ENCODE assay signal across 17 cellular contexts in the genomic region with DNA sequence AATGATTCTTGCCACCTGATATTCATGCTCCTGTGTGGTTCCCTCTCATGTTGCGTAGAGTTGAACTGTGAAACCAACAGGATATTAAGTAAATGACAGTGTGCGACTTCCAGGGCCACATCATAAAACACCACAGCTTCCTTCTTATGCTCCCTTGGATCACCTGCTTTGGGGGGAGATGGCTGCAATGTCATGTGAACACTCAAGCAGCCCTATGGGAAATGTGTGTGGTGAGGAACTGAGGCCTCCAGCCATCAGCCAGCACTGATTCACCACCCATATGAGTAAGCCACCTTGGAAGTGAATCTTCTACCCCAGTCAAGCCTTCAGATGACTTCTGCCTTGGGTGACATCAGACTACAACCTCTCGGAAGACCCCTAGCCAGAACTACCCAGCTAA.
DNase-seq lines count a peak whose midpoint lies in the region; ATAC-seq, FAIRE-seq and TF ChIP-seq lines count a peak whose summit lies in the region.
"Had no signal": no experiment of that assay in that cellular context is flagged by ENCODE, and none has a peak within 500 bp of the region (broad histone marks: within the 10 kb centered on the region; RNA-seq: fewer than 3 reads in every experiment).

No MANE protein-coding gene starts in this region.

- FAIRE-seq in bronchial epithelial cell (lab: Jason Lieb, UNC) (peak; percentile 73), urothelium cell line (lab: Jason Lieb, UNC) (no peak)
- FAIRE-seq: G401.6, GM12892, GM19239 had no signal

- no peak overlapping the region for H2AFZ ChIP-seq in H9 (ENCODE audit: low read length)
- H2AFZ ChIP-seq: GM23338 had no signal

- DNase-seq in H9 (peak; percentile 5), bronchial epithelial cell (ENCODE audit: low read depth) (no peak), kidney tubule cell (ENCODE audit: low spot score) (peak; percentile 29), NCI-H187 treated with DMSO at 0.1 percent for 48 hours (lab: John Stamatoyannopoulos, UW) (no peak), urothelium cell line (ENCODE audit: low spot score) (no peak)
- DNase-seq: C1 segment of cervical spinal cord; Calu3; CD4-positive, alpha-beta memory T cell; COR-L47; DMS79 treated with DMSO at 0.1 percent for 48 hours; HFFc6 had no signal

- 0 out of 2 replicates have a peak, but pooled peaks cover 2% of the 10 kb centered on the region for H3K4me1 ChIP-seq in H9 (ENCODE audit: insufficient read depth, low read length)
- H3K4me1 ChIP-seq: HAP-1 had no signal

- no peak overlapping the region for H2BK5ac ChIP-seq in H9 (ENCODE audit: insufficient read length, low read length)

- no peak overlapping the region for H3K4me3 ChIP-seq in bronchial epithelial cell (ENCODE audit: low read depth, low read length)
- H3K4me3 ChIP-seq: GM23338, HAP-1 had no signal

- no peaks in the 10 kb centered on the region for H3K36me3 ChIP-seq in bronchial epithelial cell (ENCODE audit: control insufficient read depth, insufficient read depth, low read length)
- H3K36me3 ChIP-seq: HAP-1 had no signal

- H3K4ac ChIP-seq in H9 (ENCODE audit: low read depth, low read length): no peak overlapping the region

- H3K4me1 Mint-ChIP-seq in H9: peaks cover 18 to 19% of the 10 kb centered on the region in 2 experiments
- H3K4me1 Mint-ChIP-seq: CD4-positive, alpha-beta memory T cell had no signal

- H3K23ac ChIP-seq in H9 (ENCODE audit: insufficient read length, low read depth, low read length): no peak overlapping the region

- no peak overlapping the region for H2BK12ac ChIP-seq in H9 (ENCODE audit: insufficient read length, low read depth, low read length)

- no peak overlapping the region for H3T11ph ChIP-seq in H9 (ENCODE audit: low read length)

- H3K27ac Mint-ChIP-seq in H9: no peak overlapping the region
- H3K27ac Mint-ChIP-seq: CD4-positive, alpha-beta memory T cell; GM23338; HFFc6 had no signal

- no peak overlapping the region for H2AK5ac ChIP-seq in H9 (ENCODE audit: insufficient read length, low read length)

- peaks cover 0 to 3% (median 0%) of the 10 kb centered on the region in 3 experiments; a peak in 1 of 7 replicates for H3K36me3 Mint-ChIP-seq in H9 (ENCODE audit: insufficient read depth in 1 of 3, low read depth in 3 of 3)
- H3K36me3 Mint-ChIP-seq: CD4-positive, alpha-beta memory T cell had no signal

- H2BK15ac ChIP-seq in H9 (ENCODE audit: low read depth, low read length): no peak overlapping the region

- ATAC-seq in GM21825 (IDR thresholded peaks at IDR 0.05; ENCODE audit: unreplicated experiment): no peak
- ATAC-seq: GM23338 had no signal

- no peaks in the 10 kb centered on the region for H3K23me2 ChIP-seq in H9 (ENCODE audit: insufficient read length, low read depth, low read length, poor library complexity, severe bottlenecking)

- no peak overlapping the region for H3K18ac ChIP-seq in H9 (ENCODE audit: insufficient read length, low read depth, low read length)

- H3K4me3 Mint-ChIP-seq in H9: no peak overlapping the region
- H3K4me3 Mint-ChIP-seq: CD4-positive, alpha-beta memory T cell; GM23338; HFFc6 had no signal

- no peak overlapping the region for H4K5ac ChIP-seq in H9 (ENCODE audit: insufficient read length, low read depth, low read length)

- H3K4me2 ChIP-seq in H9 (ENCODE audit: insufficient read depth, insufficient read length, low read length): no peak overlapping the region
- H3K4me2 ChIP-seq: GM23338 had no signal

- H4K91ac ChIP-seq in H9 (ENCODE audit: insufficient read length, low read depth, low read length): no peak overlapping the region

- no CpG with 5 or more reads among the region's 3 CpGs for WGBS in H9 (ENCODE audit: extremely low coverage, insufficient read length, low lambda C conversion rate)

- no peaks in the 10 kb centered on the region for H3K79me1 ChIP-seq in H9 (ENCODE audit: insufficient read depth, low read depth, low read length, poor library complexity, severe bottlenecking)

- H4K20me1 ChIP-seq in H9 (ENCODE audit: control insufficient read depth, insufficient read depth, insufficient read length): no peaks in the 10 kb centered on the region

- H3K27ac ChIP-seq in H9 (ENCODE audit: insufficient read length, low read depth, low read length): no peak overlapping the region

- H2BK120ac ChIP-seq in H9 (ENCODE audit: low read depth, low read length, poor library complexity, severe bottlenecking): no peak overlapping the region

- no peak for TF ChIP-seq CTCF in H9 (conservative IDR thresholded peaks at IDR 0.05)
- no peak for TF ChIP-seq CTCF in bronchial epithelial cell (IDR thresholded peaks at IDR 0.05; ENCODE audit: insufficient read depth, low read length, severe bottlenecking)

- no peak overlapping the region for H3K56ac ChIP-seq in H9 (ENCODE audit: insufficient read length, low read depth, low read length)

- H3K27me3 Mint-ChIP-seq in H9 (ENCODE audit: low read depth): peaks cover 11% of the 10 kb centered on the region

- no peak overlapping the region for H3K14ac ChIP-seq in H9 (ENCODE audit: insufficient read depth, low read length)

- H2BK20ac ChIP-seq in H9 (ENCODE audit: low read depth, low read length, poor library complexity, severe bottlenecking): no peak overlapping the region

- H3K79me2 ChIP-seq in H9 (ENCODE audit: insufficient read depth, low read length): no peaks in the 10 kb centered on the region

- peaks cover 3 to 4% of the 10 kb centered on the region in 2 experiments; a peak in 2 of 5 replicates for H3K9me3 Mint-ChIP-seq in H9
- H3K9me3 Mint-ChIP-seq: GM23338 had no signal

- H3K27me3 ChIP-seq in H9 (ENCODE audit: insufficient read depth, low read length) (no peaks in the 10 kb centered on the region), bronchial epithelial cell (ENCODE audit: control insufficient read depth, insufficient read depth, low read length) (no peaks in the 10 kb centered on the region)

- no peak overlapping the region for H3K9ac ChIP-seq in H9 (ENCODE audit: extremely low read depth, insufficient read length, low read length)

- no peaks in the 10 kb centered on the region for H3K9me3 ChIP-seq in H9 (ENCODE audit: control insufficient read depth, low read depth, low read length)
- H3K9me3 ChIP-seq: HAP-1 had no signal

- H4K8ac ChIP-seq in H9 (replicated peaks; ENCODE audit: insufficient read length, low read depth, low read length): no peak overlapping the region

Comparison
In these comparisons a context has a peak if more than half of its experiments do, and no peak if none do; other contexts are left out.
1. DNase-seq: peak in H9 (single experiment) and kidney tubule cell (single experiment); none in bronchial epithelial cell (single experiment), NCI-H187 treated with DMSO at 0.1 percent for 48 hours (single experiment) and urothelium cell line (single experiment).